ENCODE assay signal across 1 cellular context in the genomic region with DNA sequence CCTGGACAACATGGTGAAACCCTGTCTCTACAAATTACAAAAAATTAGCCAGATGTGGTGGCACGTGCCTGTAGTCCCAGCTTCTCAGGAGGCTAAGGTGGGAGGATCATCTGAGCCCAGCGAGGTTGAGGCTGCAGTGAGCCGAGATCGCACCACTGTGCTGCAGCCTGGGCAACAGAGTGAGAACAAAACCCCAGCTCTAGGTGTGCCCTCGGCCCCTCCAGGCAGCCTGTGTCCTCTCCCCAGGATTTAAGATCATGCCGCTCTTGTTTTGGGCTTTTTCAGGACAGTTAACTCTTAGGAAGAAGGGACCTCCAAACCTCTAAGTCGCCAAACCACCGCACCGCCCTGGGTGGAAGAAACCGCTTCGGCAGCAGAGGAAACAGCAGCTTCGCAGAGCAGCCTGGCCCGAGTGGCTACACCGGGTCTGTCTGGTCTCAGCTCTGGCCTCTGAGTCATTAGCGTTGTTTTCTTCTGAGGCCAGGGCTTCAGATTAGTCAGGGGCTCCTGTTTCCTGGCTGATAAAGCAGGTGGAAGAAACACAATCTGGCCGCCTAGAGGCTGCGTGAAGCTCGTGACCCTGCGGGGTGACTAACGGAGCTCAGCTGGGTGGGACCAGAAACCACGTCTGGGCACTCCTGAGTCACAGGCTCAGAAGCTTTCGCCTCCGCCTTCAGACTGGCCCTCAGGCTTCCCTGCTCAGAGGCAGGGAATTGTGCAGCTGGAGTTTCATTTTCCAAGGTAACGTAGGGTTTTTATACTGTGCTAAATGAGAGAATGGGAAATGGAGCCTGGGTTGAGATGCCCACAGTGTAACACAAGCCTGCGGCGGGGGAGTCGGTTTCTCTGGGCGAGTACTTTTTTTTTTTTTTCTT.
A peak's percentile ranks its signal among the peaks of the same experiment; 100 is the strongest.
TF ChIP-seq lines count a peak whose summit lies in the region.

No MANE protein-coding gene starts in this region.

TF ChIP-seq in HEK293, 187 proteins besides CTCF, POLR2A, EP300 and RAD21 (continued from another document and continues in another):
- TF ChIP-seq, protein P1, sequence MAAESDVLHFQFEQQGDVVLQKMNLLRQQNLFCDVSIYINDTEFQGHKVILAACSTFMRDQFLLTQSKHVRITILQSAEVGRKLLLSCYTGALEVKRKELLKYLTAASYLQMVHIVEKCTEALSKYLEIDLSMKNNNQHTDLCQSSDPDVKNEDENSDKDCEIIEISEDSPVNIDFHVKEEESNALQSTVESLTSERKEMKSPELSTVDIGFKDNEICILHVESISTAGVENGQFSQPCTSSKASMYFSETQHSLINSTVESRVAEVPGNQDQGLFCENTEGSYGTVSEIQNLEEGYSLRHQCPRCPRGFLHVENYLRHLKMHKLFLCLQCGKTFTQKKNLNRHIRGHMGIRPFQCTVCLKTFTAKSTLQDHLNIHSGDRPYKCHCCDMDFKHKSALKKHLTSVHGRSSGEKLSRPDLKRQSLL (tag by site-specific recombination; IDR thresholded peaks at IDR 0.05) = no peak
- TF ChIP-seq, protein P2, sequence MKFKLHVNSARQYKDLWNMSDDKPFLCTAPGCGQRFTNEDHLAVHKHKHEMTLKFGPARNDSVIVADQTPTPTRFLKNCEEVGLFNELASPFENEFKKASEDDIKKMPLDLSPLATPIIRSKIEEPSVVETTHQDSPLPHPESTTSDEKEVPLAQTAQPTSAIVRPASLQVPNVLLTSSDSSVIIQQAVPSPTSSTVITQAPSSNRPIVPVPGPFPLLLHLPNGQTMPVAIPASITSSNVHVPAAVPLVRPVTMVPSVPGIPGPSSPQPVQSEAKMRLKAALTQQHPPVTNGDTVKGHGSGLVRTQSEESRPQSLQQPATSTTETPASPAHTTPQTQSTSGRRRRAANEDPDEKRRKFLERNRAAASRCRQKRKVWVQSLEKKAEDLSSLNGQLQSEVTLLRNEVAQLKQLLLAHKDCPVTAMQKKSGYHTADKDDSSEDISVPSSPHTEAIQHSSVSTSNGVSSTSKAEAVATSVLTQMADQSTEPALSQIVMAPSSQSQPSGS (tag by site-specific recombination; IDR thresholded peaks at IDR 0.05; ENCODE audit: low read depth) = no peak
- TF ChIP-seq SETDB1 (IDR thresholded peaks at IDR 0.05; ENCODE audit: insufficient read length, low read length) = no peak
- TF ChIP-seq ZNF416 (tag by site-specific recombination; IDR thresholded peaks at IDR 0.05) = no peak
- no peak for TF ChIP-seq ZNF350 (tag by site-specific recombination; IDR thresholded peaks at IDR 0.05)
- TF ChIP-seq SCRT2 (tag by site-specific recombination; IDR thresholded peaks at IDR 0.05) = no peak
- no peak for TF ChIP-seq ZNF76 (tag by site-specific recombination; IDR thresholded peaks at IDR 0.05; ENCODE audit: borderline replicate concordance, low read depth)
- no peak for TF ChIP-seq ZNF521 (tag by site-specific recombination; IDR thresholded peaks at IDR 0.05)
- TF ChIP-seq ZNF530 (tag by site-specific recombination; IDR thresholded peaks at IDR 0.05; ENCODE audit: low read depth) = no peak
- TF ChIP-seq KLF7 (tag by site-specific recombination; IDR thresholded peaks at IDR 0.05; ENCODE audit: borderline replicate concordance) = no peak
- no peak for TF ChIP-seq MYNN (tag by site-specific recombination; IDR thresholded peaks at IDR 0.05; ENCODE audit: borderline replicate concordance)
- TF ChIP-seq, protein P3, sequence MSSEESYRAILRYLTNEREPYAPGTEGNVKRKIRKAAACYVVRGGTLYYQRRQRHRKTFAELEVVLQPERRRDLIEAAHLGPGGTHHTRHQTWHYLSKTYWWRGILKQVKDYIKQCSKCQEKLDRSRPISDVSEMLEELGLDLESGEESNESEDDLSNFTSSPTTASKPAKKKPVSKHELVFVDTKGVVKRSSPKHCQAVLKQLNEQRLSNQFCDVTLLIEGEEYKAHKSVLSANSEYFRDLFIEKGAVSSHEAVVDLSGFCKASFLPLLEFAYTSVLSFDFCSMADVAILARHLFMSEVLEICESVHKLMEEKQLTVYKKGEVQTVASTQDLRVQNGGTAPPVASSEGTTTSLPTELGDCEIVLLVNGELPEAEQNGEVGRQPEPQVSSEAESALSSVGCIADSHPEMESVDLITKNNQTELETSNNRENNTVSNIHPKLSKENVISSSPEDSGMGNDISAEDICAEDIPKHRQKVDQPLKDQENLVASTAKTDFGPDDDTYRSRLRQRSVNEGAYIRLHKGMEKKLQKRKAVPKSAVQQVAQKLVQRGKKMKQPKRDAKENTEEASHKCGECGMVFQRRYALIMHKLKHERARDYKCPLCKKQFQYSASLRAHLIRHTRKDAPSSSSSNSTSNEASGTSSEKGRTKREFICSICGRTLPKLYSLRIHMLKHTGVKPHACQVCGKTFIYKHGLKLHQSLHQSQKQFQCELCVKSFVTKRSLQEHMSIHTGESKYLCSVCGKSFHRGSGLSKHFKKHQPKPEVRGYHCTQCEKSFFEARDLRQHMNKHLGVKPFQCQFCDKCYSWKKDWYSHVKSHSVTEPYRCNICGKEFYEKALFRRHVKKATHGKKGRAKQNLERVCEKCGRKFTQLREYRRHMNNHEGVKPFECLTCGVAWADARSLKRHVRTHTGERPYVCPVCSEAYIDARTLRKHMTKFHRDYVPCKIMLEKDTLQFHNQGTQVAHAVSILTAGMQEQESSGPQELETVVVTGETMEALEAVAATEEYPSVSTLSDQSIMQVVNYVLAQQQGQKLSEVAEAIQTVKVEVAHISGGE (tag by site-specific recombination; conservative IDR thresholded peaks at IDR 0.05; ENCODE audit: low read depth) = no peak
- no peak for TF ChIP-seq ZNF266 (tag by site-specific recombination; IDR thresholded peaks at IDR 0.05; ENCODE audit: low read depth)
- peak; percentile 86 for TF ChIP-seq ZEB2 (tag by site-specific recombination; IDR thresholded peaks at IDR 0.05)
- TF ChIP-seq ZNF560 (tag by site-specific recombination; IDR thresholded peaks at IDR 0.05; ENCODE audit: borderline replicate concordance) = no peak
- TF ChIP-seq TCF7L2 (IDR thresholded peaks at IDR 0.05; ENCODE audit: borderline replicate concordance, low read depth, low read length) = no peak
- TF ChIP-seq ZFP37 (tag by site-specific recombination; IDR thresholded peaks at IDR 0.05) = peak; percentile 80
- TF ChIP-seq, protein P4, sequence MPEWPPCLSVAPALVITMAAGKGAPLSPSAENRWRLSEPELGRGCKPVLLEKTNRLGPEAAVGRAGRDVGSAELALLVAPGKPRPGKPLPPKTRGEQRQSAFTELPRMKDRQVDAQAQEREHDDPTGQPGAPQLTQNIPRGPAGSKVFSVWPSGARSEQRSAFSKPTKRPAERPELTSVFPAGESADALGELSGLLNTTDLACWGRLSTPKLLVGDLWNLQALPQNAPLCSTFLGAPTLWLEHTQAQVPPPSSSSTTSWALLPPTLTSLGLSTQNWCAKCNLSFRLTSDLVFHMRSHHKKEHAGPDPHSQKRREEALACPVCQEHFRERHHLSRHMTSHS (tag by site-specific recombination; IDR thresholded peaks at IDR 0.05) = no peak
- TF ChIP-seq ZNF654 (tag by site-specific recombination; IDR thresholded peaks at IDR 0.05; ENCODE audit: low read depth) = no peak
- TF ChIP-seq ZBTB8A (tag by site-specific recombination; IDR thresholded peaks at IDR 0.05) = peak; percentile 21; the same call in 1 of the 2 replicates
- no peak for TF ChIP-seq ZNF558 (tag by site-specific recombination; IDR thresholded peaks at IDR 0.05)
- TF ChIP-seq ZNF629 (tag by site-specific recombination; IDR thresholded peaks at IDR 0.05) = peak; percentile 87
- no peak for TF ChIP-seq ZNF501 (tag by site-specific recombination; IDR thresholded peaks at IDR 0.05)
- TF ChIP-seq KLF10 (tag by site-specific recombination; IDR thresholded peaks at IDR 0.05) = no peak; the same call in 1 of the 2 replicates
- TF ChIP-seq ZNF747 (tag by site-specific recombination; IDR thresholded peaks at IDR 0.05) = no peak
- TF ChIP-seq ZNF248 (tag by site-specific recombination; IDR thresholded peaks at IDR 0.05) = no peak
- TF ChIP-seq ZNF274 (IDR thresholded peaks at IDR 0.05; ENCODE audit: low read length) = no peak
- no peak for TF ChIP-seq ZNF274 (tag by site-specific recombination; IDR thresholded peaks at IDR 0.05; ENCODE audit: borderline replicate concordance)
- TF ChIP-seq, protein P5, sequence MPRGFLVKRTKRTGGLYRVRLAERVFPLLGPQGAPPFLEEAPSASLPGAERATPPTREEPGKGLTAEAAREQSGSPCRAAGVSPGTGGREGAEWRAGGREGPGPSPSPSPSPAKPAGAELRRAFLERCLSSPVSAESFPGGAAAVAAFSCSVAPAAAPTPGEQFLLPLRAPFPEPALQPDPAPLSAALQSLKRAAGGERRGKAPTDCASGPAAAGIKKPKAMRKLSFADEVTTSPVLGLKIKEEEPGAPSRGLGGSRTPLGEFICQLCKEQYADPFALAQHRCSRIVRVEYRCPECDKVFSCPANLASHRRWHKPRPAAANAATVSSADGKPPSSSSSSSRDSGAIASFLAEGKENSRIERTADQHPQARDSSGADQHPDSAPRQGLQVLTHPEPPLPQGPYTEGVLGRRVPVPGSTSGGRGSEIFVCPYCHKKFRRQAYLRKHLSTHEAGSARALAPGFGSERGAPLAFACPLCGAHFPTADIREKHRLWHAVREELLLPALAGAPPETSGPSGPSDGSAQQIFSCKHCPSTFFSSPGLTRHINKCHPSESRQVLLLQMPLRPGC (tag by site-specific recombination; IDR thresholded peaks at IDR 0.05) = peak; percentile 67; the same call in 1 of the 2 replicates
- no peak for TF ChIP-seq ZNF768 (tag by site-specific recombination; IDR thresholded peaks at IDR 0.05)
- peak; percentile 68 for TF ChIP-seq ZNF24 (tag by site-specific recombination; IDR thresholded peaks at IDR 0.05)
- no peak for TF ChIP-seq ZNF174 (tag by site-specific recombination; IDR thresholded peaks at IDR 0.05)
- peak; percentile 90 for TF ChIP-seq ZXDB (tag by site-specific recombination; IDR thresholded peaks at IDR 0.05)
- TF ChIP-seq ZNF510 (tag by site-specific recombination; IDR thresholded peaks at IDR 0.05; ENCODE audit: insufficient replicate concordance) = no peak
- TF ChIP-seq, protein P6, sequence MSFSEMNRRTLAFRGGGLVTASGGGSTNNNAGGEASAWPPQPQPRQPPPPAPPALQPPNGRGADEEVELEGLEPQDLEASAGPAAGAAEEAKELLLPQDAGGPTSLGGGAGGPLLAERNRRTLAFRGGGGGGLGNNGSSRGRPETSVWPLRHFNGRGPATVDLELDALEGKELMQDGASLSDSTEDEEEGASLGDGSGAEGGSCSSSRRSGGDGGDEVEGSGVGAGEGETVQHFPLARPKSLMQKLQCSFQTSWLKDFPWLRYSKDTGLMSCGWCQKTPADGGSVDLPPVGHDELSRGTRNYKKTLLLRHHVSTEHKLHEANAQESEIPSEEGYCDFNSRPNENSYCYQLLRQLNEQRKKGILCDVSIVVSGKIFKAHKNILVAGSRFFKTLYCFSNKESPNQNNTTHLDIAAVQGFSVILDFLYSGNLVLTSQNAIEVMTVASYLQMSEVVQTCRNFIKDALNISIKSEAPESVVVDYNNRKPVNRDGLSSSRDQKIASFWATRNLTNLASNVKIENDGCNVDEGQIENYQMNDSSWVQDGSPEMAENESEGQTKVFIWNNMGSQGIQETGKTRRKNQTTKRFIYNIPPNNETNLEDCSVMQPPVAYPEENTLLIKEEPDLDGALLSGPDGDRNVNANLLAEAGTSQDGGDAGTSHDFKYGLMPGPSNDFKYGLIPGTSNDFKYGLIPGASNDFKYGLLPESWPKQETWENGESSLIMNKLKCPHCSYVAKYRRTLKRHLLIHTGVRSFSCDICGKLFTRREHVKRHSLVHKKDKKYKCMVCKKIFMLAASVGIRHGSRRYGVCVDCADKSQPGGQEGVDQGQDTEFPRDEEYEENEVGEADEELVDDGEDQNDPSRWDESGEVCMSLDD (tag by site-specific recombination; IDR thresholded peaks at IDR 0.05) = peak; percentile 47; the same call in 1 of the 2 replicates
- no peak for TF ChIP-seq ZFP3 (tag by site-specific recombination; IDR thresholded peaks at IDR 0.05; ENCODE audit: low read depth)
- TF ChIP-seq ZNF155 (tag by site-specific recombination; IDR thresholded peaks at IDR 0.05) = no peak
- peak; percentile 96; the same call in 1 of the 2 replicates for TF ChIP-seq ZNF660 (tag by site-specific recombination; IDR thresholded peaks at IDR 0.05)
- TF ChIP-seq ZBTB20 (tag by site-specific recombination; IDR thresholded peaks at IDR 0.05) = peak; percentile 61; the same call in 1 of the 2 replicates
- TF ChIP-seq, protein P7, sequence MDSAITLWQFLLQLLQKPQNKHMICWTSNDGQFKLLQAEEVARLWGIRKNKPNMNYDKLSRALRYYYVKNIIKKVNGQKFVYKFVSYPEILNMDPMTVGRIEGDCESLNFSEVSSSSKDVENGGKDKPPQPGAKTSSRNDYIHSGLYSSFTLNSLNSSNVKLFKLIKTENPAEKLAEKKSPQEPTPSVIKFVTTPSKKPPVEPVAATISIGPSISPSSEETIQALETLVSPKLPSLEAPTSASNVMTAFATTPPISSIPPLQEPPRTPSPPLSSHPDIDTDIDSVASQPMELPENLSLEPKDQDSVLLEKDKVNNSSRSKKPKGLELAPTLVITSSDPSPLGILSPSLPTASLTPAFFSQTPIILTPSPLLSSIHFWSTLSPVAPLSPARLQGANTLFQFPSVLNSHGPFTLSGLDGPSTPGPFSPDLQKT (IDR thresholded peaks at IDR 0.05; ENCODE audit: borderline replicate concordance, low read depth, low read length) = no peak
- TF ChIP-seq ZNF433 (tag by site-specific recombination; IDR thresholded peaks at IDR 0.05; ENCODE audit: low read depth) = no peak
- TF ChIP-seq MEIS1 (CRISPR knock-in tag; IDR thresholded peaks at IDR 0.05; ENCODE audit: borderline replicate concordance) = no peak
- TF ChIP-seq, protein P8, sequence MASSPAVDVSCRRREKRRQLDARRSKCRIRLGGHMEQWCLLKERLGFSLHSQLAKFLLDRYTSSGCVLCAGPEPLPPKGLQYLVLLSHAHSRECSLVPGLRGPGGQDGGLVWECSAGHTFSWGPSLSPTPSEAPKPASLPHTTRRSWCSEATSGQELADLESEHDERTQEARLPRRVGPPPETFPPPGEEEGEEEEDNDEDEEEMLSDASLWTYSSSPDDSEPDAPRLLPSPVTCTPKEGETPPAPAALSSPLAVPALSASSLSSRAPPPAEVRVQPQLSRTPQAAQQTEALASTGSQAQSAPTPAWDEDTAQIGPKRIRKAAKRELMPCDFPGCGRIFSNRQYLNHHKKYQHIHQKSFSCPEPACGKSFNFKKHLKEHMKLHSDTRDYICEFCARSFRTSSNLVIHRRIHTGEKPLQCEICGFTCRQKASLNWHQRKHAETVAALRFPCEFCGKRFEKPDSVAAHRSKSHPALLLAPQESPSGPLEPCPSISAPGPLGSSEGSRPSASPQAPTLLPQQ (tag by site-specific recombination; IDR thresholded peaks at IDR 0.05) = peak; percentile 90
- TF ChIP-seq ZNF404 (tag by site-specific recombination; IDR thresholded peaks at IDR 0.05) = no peak
- no peak for TF ChIP-seq ZNF514 (tag by site-specific recombination; IDR thresholded peaks at IDR 0.05)
- TF ChIP-seq, protein P9, sequence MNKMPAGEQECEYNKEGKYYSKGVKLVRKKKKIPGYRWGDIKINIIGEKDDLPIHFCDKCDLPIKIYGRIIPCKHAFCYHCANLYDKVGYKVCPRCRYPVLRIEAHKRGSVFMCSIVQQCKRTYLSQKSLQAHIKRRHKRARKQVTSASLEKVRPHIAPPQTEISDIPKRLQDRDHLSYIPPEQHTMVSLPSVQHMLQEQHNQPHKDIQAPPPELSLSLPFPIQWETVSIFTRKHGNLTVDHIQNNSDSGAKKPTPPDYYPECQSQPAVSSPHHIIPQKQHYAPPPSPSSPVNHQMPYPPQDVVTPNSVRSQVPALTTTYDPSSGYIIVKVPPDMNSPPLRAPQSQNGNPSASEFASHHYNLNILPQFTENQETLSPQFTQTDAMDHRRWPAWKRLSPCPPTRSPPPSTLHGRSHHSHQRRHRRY (tag by site-specific recombination; IDR thresholded peaks at IDR 0.05) = no peak
